In the genomic region with DNA sequence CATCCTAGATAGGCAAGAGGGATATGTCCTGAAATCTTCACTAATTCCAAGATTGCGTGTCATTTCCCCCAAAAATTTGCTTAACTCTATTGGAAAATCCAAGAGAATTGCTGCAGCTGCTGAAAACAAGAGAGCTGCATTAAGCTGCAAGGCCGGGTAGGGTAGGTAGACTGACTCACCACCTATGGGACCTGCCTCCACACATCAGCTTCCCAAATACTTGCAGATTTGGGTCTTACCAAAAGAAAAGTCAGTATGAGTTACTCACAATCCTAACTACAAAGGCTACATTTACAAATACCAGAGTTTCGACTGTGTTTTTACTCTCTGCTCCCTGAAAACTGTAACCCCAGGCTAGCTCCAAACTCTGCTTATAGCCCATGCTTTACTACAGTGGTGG, we compare ENCODE assay signal across 20 cellular contexts.
DNase-seq lines count a peak whose midpoint lies in the region; ATAC-seq and TF ChIP-seq lines count a peak whose summit lies in the region.
"Had no signal": no experiment of that assay in that cellular context is flagged by ENCODE, and none has a peak within 500 bp of the region (broad histone marks: within the 10 kb centered on the region; RNA-seq: fewer than 3 reads in every experiment).

No MANE protein-coding gene starts in this region.

- DNase-seq in IMR-90 (peak; percentile 72), epithelial cell of esophagus (ENCODE audit: low read depth) (peak; percentile 70), islet precursor cell (peak; percentile 41), SHP77 (lab: John Stamatoyannopoulos, UW) (no peak), colonic mucosa (no peak), G401 (ENCODE audit: low spot score) (no peak)
- DNase-seq: CD4-positive, CD25-positive, alpha-beta regulatory T cell; H7; KG1; MM.1S; NCI-H1694; NCI-H2081; NCI-H2171; NCI-H226; NCI-H510A; NCI-H69; RPMI8226; SHP77 treated with DMSO at 0.1 percent for 48 hours had no signal

- H3K4me2 ChIP-seq in IMR-90 (ENCODE audit: low read depth, low read length): no peak overlapping the region
- H3K4me2 ChIP-seq: BLaER1 had no signal

- no peak for TF ChIP-seq CTCF in IMR-90 (conservative IDR thresholded peaks at IDR 0.05; ENCODE audit: low read depth, low read length)
- TF ChIP-seq CTCF in epithelial cell of esophagus (IDR thresholded peaks at IDR 0.05; ENCODE audit: insufficient read depth, low read depth, low read length, missing control alignments): no peak
- no peak for TF ChIP-seq CTCF in colonic mucosa (IDR thresholded peaks at IDR 0.05)

- peak overlapping the region in 1 of 2 experiments; percentile 14; a peak in 1 of 4 replicates for H4K8ac ChIP-seq in IMR-90 (ENCODE audit: low read depth in 2 of 2, low read length in 2 of 2)

- no peak overlapping the region for H2BK20ac ChIP-seq in IMR-90 (ENCODE audit: low read depth, low read length)

- no peak for TF ChIP-seq RAD21 in IMR-90 (IDR thresholded peaks at IDR 0.05; ENCODE audit: low read length)

- H2AK9ac ChIP-seq in IMR-90 (replicated peaks; ENCODE audit: low read depth, low read length, poor library complexity): no peak overlapping the region

- H2AFZ ChIP-seq in IMR-90 (replicated peaks; ENCODE audit: low read length, poor library complexity): no peak overlapping the region

- peak; percentile 13; the same call in 1 of the 2 replicates for ATAC-seq in IMR-90 (ENCODE audit: low read depth)

- H3K4me1 ChIP-seq in IMR-90 (ENCODE audit: control insufficient read depth, insufficient read depth, low read length) (peaks cover 24% of the 10 kb centered on the region), stomach smooth muscle (ENCODE audit: control insufficient read depth, insufficient read depth, low read length) (peaks cover 4% of the 10 kb centered on the region), colonic mucosa (no peaks in the 10 kb centered on the region)
- H3K4me1 ChIP-seq: BLaER1 had no signal

- no peak overlapping the region for H2BK15ac ChIP-seq in IMR-90 (ENCODE audit: low read depth, low read length)

- no peak overlapping the region for H3K4me3 ChIP-seq in IMR-90 (ENCODE audit: insufficient read depth, low read depth, low read length)
- no peak overlapping the region for H3K4me3 ChIP-seq in epithelial cell of esophagus (ENCODE audit: low read length)
- no peak overlapping the region for H3K4me3 ChIP-seq in stomach smooth muscle (ENCODE audit: low read length in 2 of 2)
- H3K4me3 ChIP-seq in colonic mucosa: no peak overlapping the region
- H3K4me3 ChIP-seq: BLaER1 had no signal

- peaks cover 8 to 47% of the 10 kb centered on the region in 2 experiments; a peak in 3 of 4 replicates for H3K79me1 ChIP-seq in IMR-90 (ENCODE audit: low read depth in 1 of 2, low read length in 2 of 2)

- no peak overlapping the region for H3K9ac ChIP-seq in IMR-90 (ENCODE audit: low read depth, low read length)
- no peak overlapping the region for H3K9ac ChIP-seq in stomach smooth muscle (ENCODE audit: low read length in 2 of 2)
- H3K9ac ChIP-seq in colonic mucosa (ENCODE audit: low read depth in 2 of 2, low read length in 2 of 2): no peak overlapping the region
- H3K9ac ChIP-seq: BLaER1 had no signal

- peaks cover 42% of the 10 kb centered on the region for H3K9me1 ChIP-seq in IMR-90 (ENCODE audit: insufficient read depth, low read length)

- peaks cover 5% of the 10 kb centered on the region; the same call in 1 of the 2 replicates for H4K20me1 ChIP-seq in IMR-90 (ENCODE audit: insufficient read depth, low read length)
- H4K20me1 ChIP-seq: BLaER1 had no signal

- H3K18ac ChIP-seq in IMR-90 (ENCODE audit: low read depth, low read length): 0 out of 2 replicates have a peak overlapping the region, but pooled peaks have one; percentile 19

- no peaks in the 10 kb centered on the region for H3K27me3 ChIP-seq in IMR-90 (ENCODE audit: control insufficient read depth, insufficient read depth, low read length)
- no peaks in the 10 kb centered on the region for H3K27me3 ChIP-seq in stomach smooth muscle (ENCODE audit: control insufficient read depth in 1 of 2, insufficient read depth in 2 of 2, low read length in 2 of 2)
- no peaks in the 10 kb centered on the region for H3K27me3 ChIP-seq in colonic mucosa
- H3K27me3 ChIP-seq: BLaER1 had no signal

- H2AK5ac ChIP-seq in IMR-90 (ENCODE audit: low read depth, low read length): peak overlapping the region; percentile 84; the same call in 1 of the 2 replicates

- H3K23ac ChIP-seq in IMR-90 (ENCODE audit: low read depth, low read length): 0 out of 2 replicates have a peak overlapping the region, but pooled peaks have one; percentile 40

- no TSS peak for BruUV-seq in IMR-90 (replicated peaks; lab: Mats Ljungman, UMichigan)

- intact Hi-C loops in IMR-90 (cut with micrococcal nuclease) (no loop called here), colonic mucosa (cut with DNase I) (no loop called here)

- CTCF ChIA-PET in IMR-90 (lab: Yijun Ruan, JAX): interaction anchor here (0.8 kb wide), 1 partner anchor 119 kb away, joined by 4 read pairs; no protein-coding TSS in a partner anchor

- H3K14ac ChIP-seq in IMR-90 (replicated peaks; ENCODE audit: low read depth, low read length): peak overlapping the region; percentile 79; the same call in 1 of the 2 replicates

- H3K56ac ChIP-seq in IMR-90 (ENCODE audit: extremely low read depth, insufficient read depth, low read length): no peak overlapping the region

- H4K91ac ChIP-seq in IMR-90 (ENCODE audit: insufficient read depth, low read depth, low read length): no peak overlapping the region; the same call in 1 of the 2 replicates

- dilution Hi-C loops in IMR-90 (cut with HindIII; ENCODE audit: low sequenced_read_pairs, unreplicated experiment): no loop called here

- no peak overlapping the region; the same call in 1 of the 2 replicates for H4K5ac ChIP-seq in IMR-90 (ENCODE audit: low read depth, low read length)

- no peaks in the 10 kb centered on the region for H3K9me3 ChIP-seq in IMR-90 (ENCODE audit: control insufficient read depth, insufficient read depth, low read length)
- no peaks in the 10 kb centered on the region for H3K9me3 ChIP-seq in stomach smooth muscle (ENCODE audit: control insufficient read depth in 2 of 2, low read length in 2 of 2)
- H3K9me3 ChIP-seq in colonic mucosa: no peaks in the 10 kb centered on the region
- H3K9me3 ChIP-seq: BLaER1 had no signal

- H2BK120ac ChIP-seq in IMR-90 (ENCODE audit: low read depth, low read length): no peak overlapping the region

- WGBS in IMR-90 (ENCODE audit: extremely low coverage in 2 of 2, insufficient read length in 1 of 2), 2 experiments: 71% methylated on average over 1 of the region's 3 CpGs; no CpG with 5 or more reads in 1 of the 2 experiments

- H3K36me3 ChIP-seq in IMR-90 (ENCODE audit: control insufficient read depth, insufficient read depth, low read length): peaks cover 22% of the 10 kb centered on the region
- peaks cover 37 to 42% of the 10 kb centered on the region in 2 donors for H3K36me3 ChIP-seq in stomach smooth muscle (ENCODE audit: control insufficient read depth in 2 of 2, insufficient read depth in 2 of 2, low read length in 2 of 2)
- no peaks in the 10 kb centered on the region for H3K36me3 ChIP-seq in colonic mucosa
- H3K36me3 ChIP-seq: BLaER1 had no signal

- in situ Hi-C loops in IMR-90 (cut with MboI; ENCODE audit: low sequenced_read_pairs) (loop anchor here (10.0 kb wide), 1 partner anchor 373 kb away; no protein-coding TSS in a partner anchor), G401 (cut with HindIII; ENCODE audit: low sequenced_read_pairs) (no loop called here)

- peak overlapping the region; percentile 25 for H2BK5ac ChIP-seq in IMR-90 (ENCODE audit: low read depth, low read length, poor library complexity, severe bottlenecking)

- H3K4ac ChIP-seq in IMR-90 (ENCODE audit: low read depth, low read length): no peak overlapping the region

- POLR2A ChIA-PET in IMR-90 (lab: Charles Lee; ENCODE audit: unreplicated experiment): no interaction called here

- H3K27ac ChIP-seq in IMR-90 (ENCODE audit: insufficient read depth, low read length) (0 out of 2 replicates have a peak overlapping the region, but pooled peaks have one; percentile 6), stomach smooth muscle (ENCODE audit: low read length) (peak overlapping the region; percentile 1), colonic mucosa (no peak overlapping the region)
- H3K27ac ChIP-seq: BLaER1 had no signal

- TF ChIP-seq POLR2A in IMR-90 (IDR thresholded peaks at IDR 0.05; ENCODE audit: low read depth, low read length): no peak

TF ChIP-seq in IMR-90, 13 proteins besides CTCF, POLR2A, EP300 and RAD21:
- TF ChIP-seq MAFK (IDR thresholded peaks at IDR 0.05; ENCODE audit: low read depth, low read length) (no peak), ELK1 (IDR thresholded peaks at IDR 0.05; ENCODE audit: borderline replicate concordance, low read depth, low read length) (no peak), BHLHE40 (IDR thresholded peaks at IDR 0.05; ENCODE audit: low read depth, low read length) (no peak), MXI1 (IDR thresholded peaks at IDR 0.05; ENCODE audit: borderline replicate concordance, low read depth, low read length) (no peak), CHD1 (IDR thresholded peaks at IDR 0.05; ENCODE audit: low read depth, low read length) (no peak)

Comparison
In these comparisons a context has a peak if more than half of its experiments do, and no peak if none do; other contexts are left out.
1. DNase-seq: peak in IMR-90 (single experiment), epithelial cell of esophagus (single experiment) and islet precursor cell (single experiment); none in SHP77 (0 of 2), colonic mucosa (single experiment) and G401 (single experiment).